ENCODE assay signal across 22 cellular contexts in genomic region chr16:64253525-64253924, GRCh38.
"Had no signal": no experiment of that assay in that cellular context is flagged by ENCODE, and none has a peak within 500 bp of the region (broad histone marks: within the 10 kb centered on the region; RNA-seq: fewer than 3 reads in every experiment).

No MANE protein-coding gene starts in this region.

- DNase-seq: activated CD4-positive, alpha-beta memory T cell treated with anti-CD3 and anti-CD28 coated beads for 36 hours; activated CD4-positive, alpha-beta T cell treated with anti-CD3 and anti-CD28 coated beads for 48 hours; activated effector memory CD4-positive, alpha-beta T cell treated with Interleukin-2 at 50 U/mL for 16 hours; activated naive CD4-positive, alpha-beta T cell treated with anti-CD3 and anti-CD28 coated beads for 36 hours; activated naive CD8-positive, alpha-beta T cell treated with anti-CD3 and anti-CD28 coated beads, Interleukin-2, amount 10 ng/mL, durations not matched to agents 7 days and 5 days; activated T-cell treated with anti-CD3 and anti-CD28 coated beads, Interleukin-2, amount 50 U/mL, for 72 hours; amniotic stem cell; body of pancreas; central memory CD4-positive, alpha-beta T cell; dermis blood vessel endothelial cell; effector CD8-positive, alpha-beta T cell; erythroblast; foreskin melanocyte; glutamatergic neuron; left ventricle myocardium inferior; spleen; stimulated activated CD4-positive, alpha-beta T cell treated with anti-CD3 and anti-CD28 coated beads, Interleukin-4, amount 100 ng/mL, for 1 hour; stimulated activated naive CD4-positive, alpha-beta T cell treated with Interleukin-2 at 50 U/mL for 16 hours; upper lobe of left lung had no signal

- H3K27ac ChIP-seq: body of pancreas, hepatocyte, spleen, thoracic aorta, upper lobe of left lung had no signal

- H3K4me2 ChIP-seq: hepatocyte had no signal

- H3K27me3 ChIP-seq: body of pancreas, hepatocyte, spleen, upper lobe of left lung had no signal

- H3K4me3 ChIP-seq: body of pancreas, hepatocyte, left ventricle myocardium inferior, spleen, thoracic aorta, upper lobe of left lung had no signal

- H3K9me3 ChIP-seq: body of pancreas, left ventricle myocardium inferior, thoracic aorta, upper lobe of left lung had no signal

- H3K79me2 ChIP-seq: hepatocyte had no signal

- ATAC-seq: activated T-cell treated with anti-CD3 and anti-CD28 coated beads, Interleukin-2, amount 50 U/mL, for 72 hours; body of pancreas; natural killer cell treated with Interleukin-12 subunit alpha and Interleukin-12 subunit beta and Interleukin-15 and Interleukin-18, amount 100 ng/mL, for 72 hours had no signal

- H3K36me3 ChIP-seq: left ventricle myocardium inferior, spleen, thoracic aorta, upper lobe of left lung had no signal

- H2AFZ ChIP-seq: hepatocyte had no signal

- H3K4me1 ChIP-seq: body of pancreas, spleen, upper lobe of left lung had no signal
